9 cellular contexts compared by ENCODE assay signal in the genomic region with DNA sequence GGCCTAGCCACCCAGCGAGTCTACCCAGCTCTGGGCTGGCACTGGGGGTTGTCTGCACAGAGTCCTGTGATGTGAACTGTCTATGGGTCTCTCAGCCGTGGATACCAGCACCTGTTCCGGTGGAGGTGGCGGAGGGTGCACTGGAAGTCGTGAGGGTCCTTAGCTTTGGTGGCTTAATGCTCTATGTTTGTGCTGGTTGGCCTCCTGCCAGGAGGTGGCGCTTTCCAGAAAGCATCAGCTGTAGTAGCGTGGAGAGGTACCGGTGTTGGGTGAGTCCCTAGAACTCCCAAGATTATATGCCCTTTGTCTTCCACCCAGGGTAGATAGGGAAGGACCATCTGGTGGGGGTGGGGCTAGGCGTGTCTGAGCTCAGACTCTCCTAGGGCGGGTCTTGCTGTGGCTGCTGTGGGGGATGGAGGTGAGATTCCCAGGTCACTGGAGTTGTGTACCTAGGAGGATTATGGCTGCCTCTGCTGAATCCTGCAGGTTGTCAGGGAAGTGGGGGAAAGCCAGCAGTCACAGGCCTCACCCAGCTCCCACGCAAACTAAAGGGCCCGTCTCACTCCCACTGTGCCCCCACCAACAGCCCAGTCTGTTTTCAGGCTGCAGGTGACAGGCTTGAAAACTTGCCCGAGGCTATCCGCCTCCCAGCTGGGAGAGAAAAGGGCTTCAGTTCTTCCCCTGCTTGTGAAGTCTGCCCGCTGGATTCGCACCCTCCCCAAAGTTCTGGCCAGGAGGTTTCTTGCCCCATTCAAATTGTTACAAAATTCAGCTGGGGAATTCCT. TPM values are rescaled to one million over a fixed set of nuclear protein-coding genes. Genes with fewer than 3 reads are reported as not detected.
A peak's percentile ranks its signal among the peaks of the same experiment; 100 is the strongest.
DNase-seq lines count a peak whose midpoint lies in the region; ATAC-seq lines count a peak whose summit lies in the region.
"Not testable (repeated sequence)": the region's sequence is repeated elsewhere in the genome, so short reads cannot be mapped to it uniquely, and the experiment has no call there.
"Had no signal": no experiment of that assay in that cellular context is flagged by ENCODE, and none has a peak within 500 bp of the region (broad histone marks: within the 10 kb centered on the region; RNA-seq: fewer than 3 reads in every experiment).

No MANE protein-coding gene starts in this region.

- H3K4me1 Mint-ChIP-seq in CD8-positive, alpha-beta memory T cell, result not testable (repeated sequence)
- H3K4me1 Mint-ChIP-seq in naive B cell, result peaks cover 4 to 16% (median 14%) of the 10 kb centered on the region in 3 donors

- H3K9me3 Mint-ChIP-seq in CD8-positive, alpha-beta memory T cell; naive B cell: not testable (repeated sequence)

- peak; percentile 16 to 66 (median 23) for DNase-seq in CD8-positive, alpha-beta memory T cell
- DNase-seq in NCI-H524 treated with DMSO at 0.1 percent for 48 hours (lab: John Stamatoyannopoulos, UW), result peak; percentile 88
- peak in 3 of 5 experiments; percentile 20 to 58 (median 38) for DNase-seq in T-helper 2 cell
- peak; percentile 59 for DNase-seq in activated T-cell treated with anti-CD3 and anti-CD28 coated beads, Interleukin-2, amount 50 U/mL, for 1 hour
- DNase-seq in effector memory CD4-positive, alpha-beta T cell, result peak in 2 of 3 donors; percentile 13 to 27
- peak; percentile 25 for DNase-seq in naive B cell
- peak; percentile 9 for DNase-seq in stimulated activated CD8-positive, alpha-beta memory T cell treated with anti-CD3 and anti-CD28 coated beads, Interleukin-12 subunit alpha, Interleukin-12 subunit beta, amount 100 ng/mL, for 24 hours (ENCODE audit: extremely low read depth)

- POLR2A ChIA-PET in CD8-positive, alpha-beta memory T cell (lab: Charles Lee), result not testable (repeated sequence)

- H3K9ac ChIP-seq in HUES6 (ENCODE audit: low read length), result not testable (repeated sequence)

- H3K36me3 Mint-ChIP-seq in CD8-positive, alpha-beta memory T cell; naive B cell: not testable (repeated sequence)

- peak overlapping the region in 6 of 7 donors; percentile 29 to 85 (median 49) for H3K4me3 Mint-ChIP-seq in CD8-positive, alpha-beta memory T cell
- peak overlapping the region in 4 of 8 donors; percentile 50 to 78 (median 52) for H3K4me3 Mint-ChIP-seq in naive B cell

- not testable (repeated sequence) for H3K4me3 ChIP-seq in CD8-positive, alpha-beta memory T cell (ENCODE audit: low read length); effector memory CD4-positive, alpha-beta T cell (ENCODE audit: insufficient read depth, low read depth, low read length, poor library complexity, severe bottlenecking)
- H3K4me3 ChIP-seq in HUES6 (ENCODE audit: low read depth, low read length), result peak overlapping the region; percentile 40; the same call in 1 of the 2 replicates

- H3K27me3 ChIP-seq in CD8-positive, alpha-beta memory T cell (ENCODE audit: insufficient read depth, low read length, poor library complexity, severe bottlenecking); effector memory CD4-positive, alpha-beta T cell (replicated peaks; ENCODE audit: control insufficient read depth, insufficient read depth, low read length, poor library complexity, severe bottlenecking): not testable (repeated sequence)
- peaks cover 16% of the 10 kb centered on the region for H3K27me3 ChIP-seq in HUES6 (ENCODE audit: control insufficient read depth, insufficient read depth, low read length)

- not testable (repeated sequence) for H3K27me3 Mint-ChIP-seq in CD8-positive, alpha-beta memory T cell; naive B cell

- not testable (repeated sequence) for H3K36me3 ChIP-seq in CD8-positive, alpha-beta memory T cell (ENCODE audit: insufficient read depth, low read length); HUES6 (ENCODE audit: control insufficient read depth, insufficient read depth, low read length); effector memory CD4-positive, alpha-beta T cell (ENCODE audit: control insufficient read depth, insufficient read depth, low read length)

- H3K27ac ChIP-seq in CD8-positive, alpha-beta memory T cell (ENCODE audit: low read depth, low read length); HUES6 (ENCODE audit: low read depth, low read length); effector memory CD4-positive, alpha-beta T cell (ENCODE audit: insufficient read depth, low read length, poor library complexity, severe bottlenecking): not testable (repeated sequence)

- CTCF ChIA-PET in CD8-positive, alpha-beta memory T cell (lab: Charles Lee), result interaction anchor here (0.7 to 1.8 kb wide), 9 partner anchors 10 to 453 kb away, joined by 3 to 5 read pairs (median 4); no protein-coding TSS in a partner anchor

- H3K4me1 ChIP-seq in CD8-positive, alpha-beta memory T cell (ENCODE audit: insufficient read depth, low read length); HUES6 (ENCODE audit: control insufficient read depth, insufficient read depth, low read length); effector memory CD4-positive, alpha-beta T cell (ENCODE audit: control insufficient read depth, insufficient read depth, low read length, poor library complexity, severe bottlenecking): not testable (repeated sequence)

- not testable (repeated sequence) for ATAC-seq in naive B cell (ENCODE audit: low read depth in 2 of 2)

- H3K27ac Mint-ChIP-seq in CD8-positive, alpha-beta memory T cell, result peak overlapping the region in 1 of 8 donors; percentile 20
- peak overlapping the region in 1 of 6 donors; percentile 45 for H3K27ac Mint-ChIP-seq in naive B cell

- not testable (repeated sequence) for H3K9me3 ChIP-seq in CD8-positive, alpha-beta memory T cell (ENCODE audit: low read length); HUES6 (ENCODE audit: control insufficient read depth, insufficient read depth, low read depth, low read length); effector memory CD4-positive, alpha-beta T cell (ENCODE audit: control insufficient read depth, low read length)

RNA-seq across cellular contexts. Expression of gene PRND, which starts 37.6 kb away (rescaled TPM):
- not detected for total RNA-seq in CD8-positive, alpha-beta memory T cell
- polyA plus RNA-seq in CD8-positive, alpha-beta memory T cell, result 0.05 TPM
- under 1 TPM in 1 of 6 donors, not detected in 5; 0.25 TPM for polyA plus RNA-seq in naive B cell (ENCODE audit: low read depth in 6 of 6)
- total RNA-seq: activated naive CD4-positive, alpha-beta T cell treated with anti-CD3 and anti-CD28 coated beads, Interleukin-2, amount 50 U/mL, for 72 hours had no signal

Comparison
In these comparisons a context has a peak if more than half of its experiments do, and no peak if none do; other contexts are left out.
1. DNase-seq: peak in every context shown above with its lines; median percentile 88 in NCI-H524 treated with DMSO at 0.1 percent for 48 hours; 59 in activated T-cell treated with anti-CD3 and anti-CD28 coated beads, Interleukin-2, amount 50 U/mL, for 1 hour; 38 in T-helper 2 cell; 25 in naive B cell; 23 in CD8-positive, alpha-beta memory T cell; 20 in effector memory CD4-positive, alpha-beta T cell; 9 in stimulated activated CD8-positive, alpha-beta memory T cell treated with anti-CD3 and anti-CD28 coated beads, Interleukin-12 subunit alpha, Interleukin-12 subunit beta, amount 100 ng/mL, for 24 hours.